In the genomic region with DNA sequence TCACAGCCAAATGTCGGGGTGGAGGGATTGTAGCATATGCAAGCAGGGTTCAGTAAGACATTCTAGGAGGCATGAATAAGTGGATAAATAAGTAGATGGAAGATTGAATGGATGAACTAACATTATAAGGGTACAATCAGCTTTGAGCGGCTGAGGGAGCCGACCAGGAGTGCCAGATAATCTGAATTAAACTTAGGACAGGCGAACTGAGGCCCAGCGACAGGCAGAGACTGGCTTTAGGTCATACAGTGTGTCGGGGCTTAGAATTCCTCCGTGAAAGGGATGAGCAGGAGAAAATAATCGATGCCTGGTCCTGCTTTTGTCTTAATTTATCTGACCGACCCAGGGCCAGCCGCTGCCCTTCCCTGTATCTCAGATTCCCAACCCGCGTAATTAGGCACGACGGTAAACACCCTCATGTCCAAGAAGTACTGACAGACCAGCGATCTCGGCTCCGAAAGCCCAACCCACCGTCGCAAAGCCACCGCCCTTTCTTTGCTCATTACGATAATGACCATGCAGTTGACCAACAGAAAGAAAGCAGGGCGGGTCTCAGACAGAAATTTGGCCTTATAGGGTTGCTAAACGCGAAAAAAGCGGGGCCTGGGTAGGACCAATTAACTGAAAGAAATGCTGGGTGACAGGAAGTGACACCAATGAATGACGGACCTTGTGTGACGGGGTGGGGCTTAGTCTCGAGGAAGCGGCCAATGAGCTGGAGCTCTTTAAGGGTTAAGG, we compare ENCODE assay signal across 8 cellular contexts. TPM values are rescaled to one million over a fixed set of nuclear protein-coding genes. Genes with fewer than 3 reads are reported as not detected.
DNase-seq lines count a peak whose midpoint lies in the region; ATAC-seq and TF ChIP-seq lines count a peak whose summit lies in the region.

No MANE protein-coding gene starts in this region.

- peaks cover 4% of the 10 kb centered on the region for H3K27me3 Mint-ChIP-seq in CD8-positive, alpha-beta T cell (ENCODE audit: low read depth)
- no peaks in the 10 kb centered on the region for H3K27me3 Mint-ChIP-seq in activated CD4-positive, alpha-beta memory T cell treated with anti-CD3 and anti-CD28 coated beads for 36 hours

- TF ChIP-seq CTCF in CD8-positive, alpha-beta T cell (IDR thresholded peaks at IDR 0.05): no peak

- peak overlapping the region; percentile 96 for H3K4me3 Mint-ChIP-seq in CD8-positive, alpha-beta T cell
- H3K4me3 Mint-ChIP-seq in activated CD4-positive, alpha-beta memory T cell treated with anti-CD3 and anti-CD28 coated beads for 36 hours: peak overlapping the region; percentile 93

- DNase-seq in CD8-positive, alpha-beta T cell: peak in 6 of 7 experiments; percentile 71 to 91 (median 80)
- DNase-seq in NCI-H774 (lab: John Stamatoyannopoulos, UW) (peak; percentile 99), lung microvascular endothelial cell (ENCODE audit: low read depth in 2 of 2) (peak; percentile 99 to 100)
- peak; percentile 93 for DNase-seq in activated CD4-positive, alpha-beta memory T cell treated with anti-CD3 and anti-CD28 coated beads for 36 hours
- peak; percentile 75 to 85 (median 83) for DNase-seq in effector memory CD4-positive, alpha-beta T cell
- peak; percentile 68 to 79 (median 76) for DNase-seq in stimulated activated CD4-positive, alpha-beta T cell treated with anti-CD3 and anti-CD28 coated beads, TNF-alpha, amount 100 ng/mL, for 48 hours (ENCODE audit: low read depth in 3 of 3)

- intact Hi-C loops in CD8-positive, alpha-beta T cell (cut with DNase I, micrococcal nuclease): loop anchor here (1.0 to 2.0 kb wide), 7 partner anchors 9 to 323 kb away; a partner anchor contains a TSS
- intact Hi-C loops in activated CD4-positive, alpha-beta memory T cell treated with anti-CD3 and anti-CD28 coated beads for 36 hours (cut with micrococcal nuclease): loop anchor here (1.0 to 2.0 kb wide), 7 partner anchors 9 to 322 kb away; a partner anchor contains a TSS

- peaks cover 16% of the 10 kb centered on the region for H3K4me1 ChIP-seq in CD8-positive, alpha-beta T cell (ENCODE audit: insufficient read depth, low read length)
- peaks cover 15% of the 10 kb centered on the region for H3K4me1 ChIP-seq in effector memory CD4-positive, alpha-beta T cell (ENCODE audit: control insufficient read depth, insufficient read depth, low read length, poor library complexity, severe bottlenecking)

- ATAC-seq in CD8-positive, alpha-beta T cell: peak; percentile 82
- ATAC-seq in GM19438 (IDR thresholded peaks at IDR 0.05; ENCODE audit: low read depth, unreplicated experiment) (peak; percentile 90), HG03571 (IDR thresholded peaks at IDR 0.05; ENCODE audit: unreplicated experiment) (peak; percentile 79)

- no peaks in the 10 kb centered on the region for H3K9me3 ChIP-seq in CD8-positive, alpha-beta T cell (ENCODE audit: low read length)
- H3K9me3 ChIP-seq in effector memory CD4-positive, alpha-beta T cell (ENCODE audit: control insufficient read depth, low read length): no peaks in the 10 kb centered on the region

- POLR2A ChIA-PET in CD8-positive, alpha-beta T cell (lab: Charles Lee): interaction anchor here (1.0 to 3.2 kb wide), 7 partner anchors 9 to 184 kb away, joined by 3 to 17 read pairs (median 10); a partner anchor contains a TSS
- POLR2A ChIA-PET in activated CD4-positive, alpha-beta memory T cell treated with anti-CD3 and anti-CD28 coated beads for 36 hours (lab: Charles Lee): interaction anchor here (0.7 to 1.9 kb wide), 7 partner anchors 8 to 184 kb away, joined by 3 to 9 read pairs (median 4); a partner anchor contains a TSS

- peaks cover 44% of the 10 kb centered on the region for H3K36me3 Mint-ChIP-seq in CD8-positive, alpha-beta T cell
- peaks cover 7% of the 10 kb centered on the region for H3K36me3 Mint-ChIP-seq in activated CD4-positive, alpha-beta memory T cell treated with anti-CD3 and anti-CD28 coated beads for 36 hours

- CTCF ChIA-PET in CD8-positive, alpha-beta T cell (lab: Charles Lee): interaction anchor here (1.3 to 2.8 kb wide), 5 partner anchors 21 to 87 kb away, joined by 3 to 7 read pairs (median 4); no protein-coding TSS in a partner anchor
- CTCF ChIA-PET in activated CD4-positive, alpha-beta memory T cell treated with anti-CD3 and anti-CD28 coated beads for 36 hours (lab: Charles Lee): interaction anchor here (1.1 to 2.9 kb wide), 4 partner anchors 21 to 87 kb away, joined by 5 to 19 read pairs (median 8); no protein-coding TSS in a partner anchor

- peaks cover 23% of the 10 kb centered on the region for H3K4me1 Mint-ChIP-seq in CD8-positive, alpha-beta T cell (ENCODE audit: low read depth)
- peaks cover 18% of the 10 kb centered on the region for H3K4me1 Mint-ChIP-seq in activated CD4-positive, alpha-beta memory T cell treated with anti-CD3 and anti-CD28 coated beads for 36 hours (ENCODE audit: low read depth)

- H3K9me3 Mint-ChIP-seq in CD8-positive, alpha-beta T cell: no peaks in the 10 kb centered on the region
- H3K9me3 Mint-ChIP-seq in activated CD4-positive, alpha-beta memory T cell treated with anti-CD3 and anti-CD28 coated beads for 36 hours: no peaks in the 10 kb centered on the region

- H3K36me3 ChIP-seq in CD8-positive, alpha-beta T cell (ENCODE audit: insufficient read depth, low read length): peaks cover 8% of the 10 kb centered on the region
- H3K36me3 ChIP-seq in effector memory CD4-positive, alpha-beta T cell (ENCODE audit: control insufficient read depth, insufficient read depth, low read length): peaks cover 11% of the 10 kb centered on the region

- H3K4me3 ChIP-seq in CD8-positive, alpha-beta T cell (ENCODE audit: low read depth, low read length): peak overlapping the region; percentile 63
- H3K4me3 ChIP-seq in effector memory CD4-positive, alpha-beta T cell (ENCODE audit: insufficient read depth, low read depth, low read length, poor library complexity, severe bottlenecking): peak overlapping the region; percentile 86

- H3K27me3 ChIP-seq in CD8-positive, alpha-beta T cell (ENCODE audit: insufficient read depth, low read length): no peaks in the 10 kb centered on the region
- no peaks in the 10 kb centered on the region for H3K27me3 ChIP-seq in effector memory CD4-positive, alpha-beta T cell (replicated peaks; ENCODE audit: control insufficient read depth, insufficient read depth, low read length, poor library complexity, severe bottlenecking)

- H3K27ac Mint-ChIP-seq in CD8-positive, alpha-beta T cell: peak overlapping the region; percentile 99
- H3K27ac Mint-ChIP-seq in activated CD4-positive, alpha-beta memory T cell treated with anti-CD3 and anti-CD28 coated beads for 36 hours: peak overlapping the region; percentile 100

- peak overlapping the region; percentile 88 for H3K27ac ChIP-seq in CD8-positive, alpha-beta T cell (ENCODE audit: low read depth, low read length)
- peak overlapping the region; percentile 96 for H3K27ac ChIP-seq in effector memory CD4-positive, alpha-beta T cell (ENCODE audit: insufficient read depth, low read length, poor library complexity, severe bottlenecking)

RNA-seq across cellular contexts. Expression of a gene that starts 0.5 kb away (rescaled TPM):
- 10 to 100 TPM; 42.1 to 46.2 TPM for total RNA-seq in CD8-positive, alpha-beta T cell
- 10 to 100 TPM; 62.6 to 64.2 TPM for total RNA-seq in activated CD4-positive, alpha-beta memory T cell treated with anti-CD3 and anti-CD28 coated beads for 36 hours
- 16.9 and 25.1 TPM in 2 replicates for total RNA-seq in lung microvascular endothelial cell

RNA-seq across cellular contexts. Expression of a gene that starts 6.2 kb away (rescaled TPM):
- total RNA-seq in CD8-positive, alpha-beta T cell: not detected
- total RNA-seq in activated CD4-positive, alpha-beta memory T cell treated with anti-CD3 and anti-CD28 coated beads for 36 hours: not detected
- total RNA-seq in lung microvascular endothelial cell: 0.20 TPM in 1 of 2 replicates, not detected in the other

RNA-seq across cellular contexts. Expression of a gene that starts 8.9 kb away (rescaled TPM):
- total RNA-seq in CD8-positive, alpha-beta T cell: 10 to 100 TPM; 27.1 to 30.4 TPM
- total RNA-seq in activated CD4-positive, alpha-beta memory T cell treated with anti-CD3 and anti-CD28 coated beads for 36 hours: 10 to 100 TPM; 54.3 to 56.2 TPM
- 78.7 and 95.0 TPM in 2 replicates for total RNA-seq in lung microvascular endothelial cell

RNA-seq across cellular contexts. Expression of a gene that starts 23.6 kb away (rescaled TPM):
- total RNA-seq in CD8-positive, alpha-beta T cell: not detected
- total RNA-seq in activated CD4-positive, alpha-beta memory T cell treated with anti-CD3 and anti-CD28 coated beads for 36 hours: not detected
- not detected in 2 replicates for total RNA-seq in lung microvascular endothelial cell

RNA-seq across cellular contexts. Expression of a gene that starts 31.3 kb away (rescaled TPM):
- total RNA-seq in CD8-positive, alpha-beta T cell: 1 to 10 TPM; 1.1 to 1.3 TPM
- 1 to 10 TPM; 8.3 to 8.5 TPM for total RNA-seq in activated CD4-positive, alpha-beta memory T cell treated with anti-CD3 and anti-CD28 coated beads for 36 hours
- total RNA-seq in lung microvascular endothelial cell: 2.4 and 4.0 TPM in 2 replicates

Comparison
In these comparisons a context has a peak if more than half of its experiments do, and no peak if none do; other contexts are left out.
1. Peak in every context shown above with its lines: DNase-seq, ATAC-seq, H3K4me3 ChIP-seq and H3K27ac ChIP-seq.